In genomic region chr4:186149872-186150271, GRCh38 we compare ENCODE assay signal across 8 cellular contexts. TPM values are rescaled to one million over a fixed set of nuclear protein-coding genes. Genes with fewer than 3 reads are reported as not detected.
A peak's percentile ranks its signal among the peaks of the same experiment; 100 is the strongest.
DNase-seq lines count a peak whose midpoint lies in the region; ATAC-seq, FAIRE-seq and TF ChIP-seq lines count a peak whose summit lies in the region.

No MANE protein-coding gene starts in this region.

- peak overlapping the region in 1 of 2 donors; percentile 45 for H3K4me3 ChIP-seq in ascending aorta

- no peak for FAIRE-seq in D721Med (lab: Jason Lieb, UNC)

- H3K27ac ChIP-seq in ascending aorta: peak overlapping the region; percentile 27 to 63

- H3K27ac Mint-ChIP-seq in type B pancreatic cell: no peak overlapping the region

- H3K9me3 Mint-ChIP-seq in type B pancreatic cell: no peaks in the 10 kb centered on the region

- H3K9me3 ChIP-seq in ascending aorta: no peaks in the 10 kb centered on the region

- no peaks in the 10 kb centered on the region for H3K27me3 ChIP-seq in ascending aorta

- no peaks in the 10 kb centered on the region for H3K36me3 Mint-ChIP-seq in type B pancreatic cell

- no peak for ATAC-seq in HG03565 (IDR thresholded peaks at IDR 0.05; ENCODE audit: unreplicated experiment)
- ATAC-seq in GM19452 (IDR thresholded peaks at IDR 0.05; ENCODE audit: unreplicated experiment): no peak

- H3K27me3 Mint-ChIP-seq in type B pancreatic cell: peaks cover 17% of the 10 kb centered on the region

- H3K4me1 ChIP-seq in ascending aorta: peaks cover 4 to 6% of the 10 kb centered on the region in 2 donors

- peak in 1 of 3 experiments; percentile 78 for TF ChIP-seq CTCF in ascending aorta (IDR thresholded peaks at IDR 0.05)
- peak; percentile 81 for TF ChIP-seq CTCF in type B pancreatic cell (conservative IDR thresholded peaks at IDR 0.05)
- no peak for TF ChIP-seq CTCF in D721Med (IDR thresholded peaks at IDR 0.05; ENCODE audit: insufficient read depth, missing control alignments)

- DNase-seq in 8988T (peak; percentile 36), HK-2 (ENCODE audit: unreplicated experiment) (peak; percentile 49), ascending aorta (ENCODE audit: low spot score in 2 of 2) (peak in 1 of 2 donors; percentile 83), iris pigment epithelial cell (ENCODE audit: low read depth) (peak; percentile 13), type B pancreatic cell (ENCODE audit: extremely low spot score, unreplicated experiment) (peak; percentile 67), D721Med (ENCODE audit: insufficient read length, low spot score) (no peak)

- H3K4me3 Mint-ChIP-seq in type B pancreatic cell: no peak overlapping the region

- peaks cover 4% of the 10 kb centered on the region for H3K4me1 Mint-ChIP-seq in type B pancreatic cell (ENCODE audit: unreplicated experiment)

- intact Hi-C loops in ascending aorta (cut with DNase I): loop anchor here (10.0 kb wide), 2 partner anchors 495 to 1005 kb away; partner anchors contain the start of gene SLC25A4

- no peaks in the 10 kb centered on the region for H3K36me3 ChIP-seq in ascending aorta

RNA-seq across cellular contexts. Expression of gene CYP4V2, which starts 41.5 kb away (rescaled TPM):
- total RNA-seq in ascending aorta (14.3 TPM), type B pancreatic cell (ENCODE audit: low replicate concordance) (8.2 and 9.0 TPM in 2 replicates)

RNA-seq across cellular contexts. Expression of gene FAM149A, which starts 45.4 kb away (rescaled TPM):
- total RNA-seq in ascending aorta (13.9 TPM), type B pancreatic cell (ENCODE audit: low replicate concordance) (9.3 and 9.9 TPM in 2 replicates)
